ENCODE assay signal across 8 cellular contexts in the genomic region with DNA sequence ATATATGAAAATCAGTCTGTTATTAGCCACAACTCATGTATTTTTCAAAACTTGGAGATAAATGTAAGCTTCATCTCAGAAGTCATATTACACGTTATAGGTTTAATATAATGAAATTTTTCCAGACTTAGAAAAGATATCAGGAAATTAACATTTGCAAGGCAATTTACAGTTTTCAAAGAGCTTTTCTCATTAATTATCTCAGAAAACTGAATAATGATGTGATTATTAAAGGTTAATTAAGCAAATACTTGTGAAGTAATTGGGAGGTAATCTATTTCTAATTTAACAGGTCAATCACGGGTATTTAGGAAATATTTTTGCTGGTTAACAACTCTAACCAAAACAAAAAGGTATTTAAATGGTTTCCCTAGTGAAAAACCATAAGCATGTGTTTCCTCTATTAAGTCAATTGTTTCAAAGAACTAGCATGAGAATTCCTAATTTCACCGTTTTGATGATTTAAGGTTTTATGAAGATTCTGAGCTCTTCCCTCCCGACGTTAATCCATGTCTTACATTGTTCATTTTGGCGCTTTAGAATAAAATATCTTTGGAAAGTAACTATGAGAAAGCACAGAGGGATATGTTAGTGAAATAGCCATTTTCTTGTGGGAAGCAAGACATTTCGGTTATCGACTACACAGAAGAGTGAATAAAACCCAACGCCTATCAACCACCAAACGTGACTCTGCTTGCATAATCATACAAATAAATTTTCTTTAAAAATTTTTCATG. TPM values are rescaled to one million over a fixed set of nuclear protein-coding genes. Genes with fewer than 3 reads are reported as not detected.
DNase-seq lines count a peak whose midpoint lies in the region; ATAC-seq and TF ChIP-seq lines count a peak whose summit lies in the region.

No MANE protein-coding gene starts in this region.

- H3K79me2 ChIP-seq in ACC112 (ENCODE audit: control insufficient read depth, insufficient read depth, low read length, unreplicated experiment) (peaks cover 3% of the 10 kb centered on the region), Loucy (ENCODE audit: insufficient read depth, low read length) (no peaks in the 10 kb centered on the region)

- H3K9ac ChIP-seq in Loucy (ENCODE audit: low read depth, low read length, poor library complexity, severe bottlenecking), result no peak overlapping the region

- peaks cover 14 to 21% of the 10 kb centered on the region in 2 donors for H3K27me3 Mint-ChIP-seq in natural killer cell (ENCODE audit: low read depth in 2 of 2)

- H4K20me1 ChIP-seq in Loucy (ENCODE audit: insufficient read depth, low read length, poor library complexity, severe bottlenecking), result no peaks in the 10 kb centered on the region

- H3K27ac ChIP-seq in ACC112 (ENCODE audit: low read depth, low read length) (no peak overlapping the region), coronary artery (peak overlapping the region in 1 of 2 donors; percentile 90)

- no peak for TF ChIP-seq CTCF in Loucy (conservative IDR thresholded peaks at IDR 0.05; ENCODE audit: low read length)
- TF ChIP-seq CTCF in coronary artery (IDR thresholded peaks at IDR 0.05), result no peak
- no peak for TF ChIP-seq CTCF in natural killer cell (IDR thresholded peaks at IDR 0.05)

- H3K4me3 ChIP-seq in ACC112 (ENCODE audit: low read depth, low read length) (peak overlapping the region; percentile 97), Loucy (ENCODE audit: low read length, poor library complexity, severe bottlenecking) (no peak overlapping the region), coronary artery (peak overlapping the region; percentile 88)

- no peak for DNase-seq in coronary artery (ENCODE audit: low spot score)
- no peak for DNase-seq in natural killer cell
- DNase-seq in stimulated activated CD4-positive, alpha-beta T cell treated with anti-CD3 and anti-CD28 coated beads, Interleukin-12 subunit alpha, Interleukin-12 subunit beta, amount 100 ng/mL, for 4 hours, result no peak
- DNase-seq in NCI-H187 (lab: John Stamatoyannopoulos, UW), result no peak
- DNase-seq in stimulated activated naive CD4-positive, alpha-beta T cell treated with Interleukin-2 at 50 U/mL for 16 hours (lab: John Stamatoyannopoulos, UW), result no peak
- no peak for DNase-seq in globus pallidus (ENCODE audit: low spot score)

- peak overlapping the region; percentile 85 for H3K4me3 Mint-ChIP-seq in natural killer cell

- no peaks in the 10 kb centered on the region for H3K36me3 Mint-ChIP-seq in natural killer cell

- peak overlapping the region in 1 of 2 donors; percentile 31 for H3K27ac Mint-ChIP-seq in natural killer cell

- no peaks in the 10 kb centered on the region for H3F3A ChIP-seq in Loucy (ENCODE audit: low read depth)

- intact Hi-C loops in natural killer cell (cut with micrococcal nuclease), result loop anchor here (10.0 kb wide), 1 partner anchor 266 kb away; the partner anchor contains the start of gene ADPGK

- H3K27me3 ChIP-seq in ACC112 (ENCODE audit: insufficient read depth, low read length) (peaks cover 23% of the 10 kb centered on the region), Loucy (ENCODE audit: insufficient read depth, low read length, poor library complexity, severe bottlenecking) (peaks cover 38% of the 10 kb centered on the region)

- H3K36me3 ChIP-seq in ACC112 (ENCODE audit: insufficient read depth, low read length), result no peaks in the 10 kb centered on the region
- H3K36me3 ChIP-seq in Loucy (ENCODE audit: insufficient read depth, low read length), result no peaks in the 10 kb centered on the region

- H3K9me2 ChIP-seq in Loucy (replicated peaks; ENCODE audit: low read depth, low read length), result no peaks in the 10 kb centered on the region

- H2AFZ ChIP-seq in ACC112 (ENCODE audit: low read length, unreplicated experiment), result no peak overlapping the region
- H2AFZ ChIP-seq in Loucy (ENCODE audit: low read length), result no peak overlapping the region

- H3K4me2 ChIP-seq in Loucy (ENCODE audit: low read depth, low read length, poor library complexity, severe bottlenecking), result peak overlapping the region; percentile 55

- peaks cover 5 to 7% of the 10 kb centered on the region in 2 donors for H3K4me1 Mint-ChIP-seq in natural killer cell

- no peak for ATAC-seq in natural killer cell

- no peaks in the 10 kb centered on the region for H3K9me3 Mint-ChIP-seq in natural killer cell

- no peaks in the 10 kb centered on the region for H3K9me3 ChIP-seq in Loucy (ENCODE audit: insufficient read depth, low read depth, low read length)

- no peaks in the 10 kb centered on the region for H3K4me1 ChIP-seq in ACC112 (ENCODE audit: control insufficient read depth, insufficient read depth, low read length, unreplicated experiment)
- H3K4me1 ChIP-seq in Loucy (ENCODE audit: insufficient read depth, low read length, poor library complexity, severe bottlenecking), result peaks cover 7% of the 10 kb centered on the region

RNA-seq across cellular contexts. Expression of gene NEO1, which starts 1.5 kb away (rescaled TPM):
- 10 to 100 TPM; 16.3 to 19.0 (median 17.4) TPM for total RNA-seq in natural killer cell
